In the genomic region with DNA sequence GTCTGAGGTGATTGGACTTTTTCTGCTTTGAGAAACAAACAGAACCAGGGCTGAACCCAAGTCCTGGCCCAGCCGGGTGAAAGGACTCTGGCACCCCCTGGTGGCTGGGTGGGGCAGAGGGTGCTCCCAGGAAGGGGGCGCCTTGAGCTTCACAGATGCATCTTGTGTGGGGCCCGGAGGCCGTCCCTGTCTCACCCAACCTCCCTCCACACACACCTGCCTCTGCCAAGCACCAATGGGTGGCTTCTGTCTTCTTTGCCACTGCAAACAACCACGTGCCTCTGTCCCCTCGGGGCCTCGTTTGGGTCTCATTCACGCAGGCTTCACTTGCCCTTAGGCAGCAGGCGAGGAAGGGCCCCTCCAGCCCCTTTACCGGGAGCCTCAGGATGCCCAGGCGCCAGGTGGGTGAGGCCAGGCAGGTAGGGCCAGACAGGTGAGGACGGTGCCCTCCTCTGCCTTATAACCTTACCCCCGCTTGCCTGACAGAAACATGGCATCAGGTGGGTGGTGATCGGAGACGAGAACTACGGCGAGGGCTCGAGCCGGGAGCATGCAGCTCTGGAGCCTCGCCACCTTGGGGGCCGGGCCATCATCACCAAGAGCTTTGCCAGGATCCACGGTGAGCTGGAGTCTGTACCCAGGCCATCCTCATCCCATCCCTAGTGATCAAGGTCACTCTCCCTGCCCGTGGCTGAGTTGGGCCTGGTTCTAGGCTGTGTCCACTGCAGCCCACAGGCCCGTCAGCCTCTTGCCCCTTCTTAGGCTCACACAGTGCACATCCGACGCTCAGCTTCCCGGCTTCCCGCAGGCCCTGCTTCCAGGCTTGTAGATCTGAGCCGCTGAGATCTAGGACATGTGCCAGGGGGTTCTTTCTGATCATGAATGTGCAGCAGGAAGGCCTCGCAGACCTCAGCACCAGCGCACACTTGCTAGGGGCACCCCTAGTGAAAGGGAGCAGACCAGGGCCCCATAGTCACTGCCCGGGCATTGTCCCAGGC, we compare ENCODE assay signal across 9 cellular contexts. TPM values are rescaled to one million over a fixed set of nuclear protein-coding genes. Genes with fewer than 3 reads are reported as not detected.
A peak's percentile ranks its signal among the peaks of the same experiment; 100 is the strongest.
DNase-seq lines count a peak whose midpoint lies in the region; ATAC-seq and TF ChIP-seq lines count a peak whose summit lies in the region.
"Had no signal": no experiment of that assay in that cellular context is flagged by ENCODE, and none has a peak within 500 bp of the region (broad histone marks: within the 10 kb centered on the region; RNA-seq: fewer than 3 reads in every experiment).

No MANE protein-coding gene starts in this region.

- peak overlapping the region; percentile 47 to 87 for H3K27ac ChIP-seq in esophagus (ENCODE audit: low read depth in 2 of 2, low read length in 1 of 2)
- H3K27ac ChIP-seq in thoracic aorta = peak overlapping the region; percentile 97

- H3K4me3 ChIP-seq in esophagus (ENCODE audit: low read depth in 1 of 2, low read length in 2 of 2) (no peak overlapping the region), thoracic aorta (no peak overlapping the region)

- 59 to 63% methylated on average over 32 of the region's 32 CpGs for WGBS in esophagus, 2 donors

- H3K9me3 ChIP-seq in esophagus (ENCODE audit: control insufficient read depth in 2 of 2, insufficient read depth in 1 of 2, low read depth in 1 of 2, low read length in 1 of 2) (no peaks in the 10 kb centered on the region), thoracic aorta (no peaks in the 10 kb centered on the region)

- H3K36me3 ChIP-seq in esophagus (ENCODE audit: control insufficient read depth in 2 of 2, insufficient read depth in 2 of 2, low read length in 1 of 2) (peaks cover 15 to 79% of the 10 kb centered on the region in 2 donors), thoracic aorta (peaks cover 55% of the 10 kb centered on the region)

- peak in 1 of 3 donors; percentile 37 for TF ChIP-seq CTCF in omental fat pad (IDR thresholded peaks at IDR 0.05)
- peak; percentile 86 for TF ChIP-seq CTCF in thoracic aorta (IDR thresholded peaks at IDR 0.05)

- H3K27me3 ChIP-seq in esophagus (ENCODE audit: control insufficient read depth in 1 of 2, insufficient read depth in 2 of 2, low read length in 2 of 2) (no peaks in the 10 kb centered on the region), thoracic aorta (replicated peaks; ENCODE audit: insufficient read depth) (no peaks in the 10 kb centered on the region)

- ATAC-seq in omental fat pad (ENCODE audit: low FRiP score) (peak; percentile 38), thoracic aorta (ENCODE audit: insufficient number of reproducible peaks, low FRiP score, low read depth) (no peak), GM18861 (IDR thresholded peaks at IDR 0.05; ENCODE audit: unreplicated experiment) (no peak)

- DNase-seq in ELF-1 (ENCODE audit: low read depth, low spot score) (peak; percentile 62), NCI-H2196 (lab: John Stamatoyannopoulos, UW; ENCODE audit: unreplicated experiment) (peak; percentile 32), activated T-cell treated with anti-CD3 and anti-CD28 coated beads for 1 hour (ENCODE audit: low read depth) (peak; percentile 71), omental fat pad (ENCODE audit: low spot score) (peak; percentile 39), thoracic aorta (ENCODE audit: low spot score) (no peak), occipital lobe (lab: John Stamatoyannopoulos, UW) (no peak)

- H3K4me1 ChIP-seq in esophagus (ENCODE audit: control insufficient read depth in 2 of 2, insufficient read depth in 2 of 2, low read length in 1 of 2) (peaks cover 3 to 18% of the 10 kb centered on the region in 2 donors), thoracic aorta (ENCODE audit: control insufficient read depth in 1 of 2, low read depth in 2 of 2) (peaks cover 18 to 42% of the 10 kb centered on the region in 2 donors)

RNA-seq across cellular contexts. Expression of a gene that starts 17.2 kb away (rescaled TPM):
- polyA plus RNA-seq in esophagus = 10 to 100 TPM; 24.3 to 25.9 TPM
- 10 to 100 TPM; 17.0 to 37.7 (median 22.3) TPM for total RNA-seq in omental fat pad
- 10 to 100 TPM; 17.6 to 38.1 TPM for total RNA-seq in thoracic aorta
- 23.7 TPM for total RNA-seq in occipital lobe

RNA-seq across cellular contexts. Expression of a gene that starts 33.7 kb away (rescaled TPM):
- polyA plus RNA-seq in esophagus = 1 to 10 TPM; 1.1 to 1.2 TPM
- total RNA-seq in omental fat pad (1 to 10 TPM in 3 of 4 donors, under 1 TPM in 1; 0.32 to 7.8 (median 4.9) TPM), thoracic aorta (100 to 1,000 TPM in 1 of 2 donors, 10 to 100 TPM in 1; 73.2 to 112 TPM), occipital lobe (9.4 TPM)
- total RNA-seq: T-helper 1 cell treated with Interleukin-12 subunit alpha and Interleukin-12 subunit beta and Interleukin-4 antibody, amounts not matched to agents 30 ng/mL and 1 ng/mL, for 36 hours had no signal

RNA-seq across cellular contexts. Expression of a gene that starts 58.2 kb away (rescaled TPM):
- 10 to 100 TPM; 22.6 to 59.7 TPM for polyA plus RNA-seq in esophagus
- total RNA-seq in omental fat pad (100 to 1,000 TPM; 118 to 151 (median 131) TPM), thoracic aorta (10 to 100 TPM; 52.1 to 57.8 TPM), occipital lobe (64.4 TPM)

RNA-seq across cellular contexts. Expression of a gene that starts 58.6 kb away (rescaled TPM):
- polyA plus RNA-seq in esophagus = 10 to 100 TPM; 41.4 to 61.8 TPM
- total RNA-seq in omental fat pad = 10 to 100 TPM; 35.2 to 46.8 (median 42.3) TPM
- total RNA-seq in thoracic aorta = 10 to 100 TPM; 13.8 to 28.7 TPM
- total RNA-seq in occipital lobe = 35.7 TPM

Comparison
In these comparisons a context has a peak if more than half of its experiments do, and no peak if none do; other contexts are left out.
1. DNase-seq: peak in ELF-1 (single experiment), NCI-H2196 (single experiment), activated T-cell treated with anti-CD3 and anti-CD28 coated beads for 1 hour (single experiment) and omental fat pad (single experiment); none in thoracic aorta (single experiment) and occipital lobe (single experiment).